Comparison of ENCODE assay signal across 1 cellular context in genomic region chr17:17002731-17003715, GRCh38.
TF ChIP-seq lines count a peak whose summit lies in the region.

No MANE protein-coding gene starts in this region.

TF ChIP-seq in HepG2, 621 proteins besides CTCF, POLR2A, EP300 and RAD21:
- peak; percentile 93 for TF ChIP-seq ZNF768 (CRISPR knock-in tag; IDR thresholded peaks at IDR 0.05)
